ENCODE assay signal across 8 cellular contexts in genomic region chr9:134024393-134024792, GRCh38. TPM values are rescaled to one million over a fixed set of nuclear protein-coding genes. Genes with fewer than 3 reads are reported as not detected.
DNase-seq lines count a peak whose midpoint lies in the region; ATAC-seq and TF ChIP-seq lines count a peak whose summit lies in the region.

No MANE protein-coding gene starts in this region.

- TF ChIP-seq POLR2A in Peyer's patch (IDR thresholded peaks at IDR 0.05) (no peak), esophagus muscularis mucosa (IDR thresholded peaks at IDR 0.05; ENCODE audit: low read depth) (no peak), prostate gland (IDR thresholded peaks at IDR 0.05) (no peak)

- H3K27ac ChIP-seq in DOHH2 (ENCODE audit: low read depth, low read length) (no peak overlapping the region), Peyer's patch (peak overlapping the region in 3 of 4 donors; percentile 51 to 89 (median 65)), esophagus muscularis mucosa (replicated peaks in 1 of 4) (peak overlapping the region; percentile 75 to 86 (median 82)), prostate gland (peak overlapping the region; percentile 65 to 73), WERI-Rb-1 (no peak overlapping the region)

- peak overlapping the region; percentile 92 for H3K4me2 ChIP-seq in DOHH2 (ENCODE audit: low read length)

- H4K20me1 ChIP-seq in DOHH2 (ENCODE audit: control insufficient read depth, insufficient read depth, low read depth, low read length), result 0 out of 2 replicates have a peak, but pooled peaks cover 5% of the 10 kb centered on the region

- ATAC-seq in activated CD4-positive, CD25-positive, alpha-beta regulatory T cell treated with anti-CD3 and anti-CD28 coated beads, Interleukin-2, amount 50 U/mL, for 24 hours, result no peak

- no peak for DNase-seq in Peyer's patch
- no peak for DNase-seq in esophagus muscularis mucosa (ENCODE audit: extremely low spot score)
- no peak for DNase-seq in prostate gland (ENCODE audit: low spot score)
- DNase-seq in GM13976 (ENCODE audit: low spot score), result no peak
- DNase-seq in stimulated activated CD4-positive, alpha-beta T cell treated with anti-CD3 and anti-CD28 coated beads, Interleukin-4, amount 100 ng/mL, for 4 hours, result no peak
- DNase-seq in WERI-Rb-1, result no peak

- H3K27me3 ChIP-seq in DOHH2 (ENCODE audit: control insufficient read depth, low read length) (no peaks in the 10 kb centered on the region), Peyer's patch (no peaks in the 10 kb centered on the region), esophagus muscularis mucosa (no peaks in the 10 kb centered on the region), prostate gland (replicated peaks; ENCODE audit: insufficient read depth) (no peaks in the 10 kb centered on the region), WERI-Rb-1 (ENCODE audit: insufficient read depth, low read depth, severe bottlenecking) (no peaks in the 10 kb centered on the region)

- 67% methylated on average over 2 of the region's 2 CpGs for WGBS in esophagus muscularis mucosa
- WGBS in prostate gland, result 54% methylated on average over 2 of the region's 2 CpGs

- H3K79me2 ChIP-seq in DOHH2 (ENCODE audit: control insufficient read depth, low read length), result peaks cover 11% of the 10 kb centered on the region

- H3K4me3 ChIP-seq in DOHH2 (ENCODE audit: low read length) (peak overlapping the region; percentile 99), Peyer's patch (peak overlapping the region; percentile 13 to 98 (median 49)), esophagus muscularis mucosa (peak overlapping the region; percentile 79 to 98 (median 95)), prostate gland (peak overlapping the region in 1 of 2 donors; percentile 20), WERI-Rb-1 (ENCODE audit: low read depth, low read length) (no peak overlapping the region)

- H3K9me3 ChIP-seq in DOHH2 (ENCODE audit: control insufficient read depth, insufficient read depth, low read length), result no peaks in the 10 kb centered on the region
- no peaks in the 10 kb centered on the region for H3K9me3 ChIP-seq in Peyer's patch
- H3K9me3 ChIP-seq in esophagus muscularis mucosa, result no peaks in the 10 kb centered on the region
- H3K9me3 ChIP-seq in prostate gland, result no peaks in the 10 kb centered on the region
- H3K9me3 ChIP-seq in WERI-Rb-1 (ENCODE audit: severe bottlenecking), result no peaks in the 10 kb centered on the region

- in situ Hi-C loops in GM13976 (cut with MboI; ENCODE audit: low sequenced_read_pairs, unreplicated experiment), result loop anchor here (25.0 kb wide), 1 partner anchor 462 kb away; no protein-coding TSS in a partner anchor

- intact Hi-C loops in esophagus muscularis mucosa (cut with DNase I) (loop anchor here (10.0 kb wide), 1 partner anchor 110 kb away; the partner anchor contains the start of gene WDR5), prostate gland (cut with DNase I) (loop anchor here (10.0 kb wide), 1 partner anchor 110 kb away; the partner anchor contains the start of gene WDR5)

- H3F3A ChIP-seq in DOHH2 (ENCODE audit: control insufficient read depth, insufficient read depth), result peaks cover 10% of the 10 kb centered on the region; the same call in 1 of the 2 replicates

- no peak for TF ChIP-seq EP300 in esophagus muscularis mucosa (IDR thresholded peaks at IDR 0.05)

- TF ChIP-seq CTCF in DOHH2 (IDR thresholded peaks at IDR 0.05; ENCODE audit: low read depth, low read length, poor library complexity, severe bottlenecking) (no peak), Peyer's patch (IDR thresholded peaks at IDR 0.05) (no peak), esophagus muscularis mucosa (IDR thresholded peaks at IDR 0.05) (no peak), prostate gland (IDR thresholded peaks at IDR 0.05) (no peak), GM13976 (IDR thresholded peaks at IDR 0.05; ENCODE audit: borderline replicate concordance, control extremely low read depth, extremely low read depth, insufficient read depth, missing control alignments) (no peak), WERI-Rb-1 (IDR thresholded peaks at IDR 0.05; ENCODE audit: low read depth, low read length) (no peak)

- H3K4me1 ChIP-seq in DOHH2 (ENCODE audit: control insufficient read depth, low read length), result peaks cover 25% of the 10 kb centered on the region
- peaks cover 0 to 11% (median 8%) of the 10 kb centered on the region in 4 donors for H3K4me1 ChIP-seq in Peyer's patch
- H3K4me1 ChIP-seq in esophagus muscularis mucosa, result peaks cover 8 to 19% (median 18%) of the 10 kb centered on the region in 4 donors
- no peaks in the 10 kb centered on the region for H3K4me1 ChIP-seq in prostate gland (replicated peaks)

- no peaks in the 10 kb centered on the region for H3K9me2 ChIP-seq in DOHH2 (replicated peaks; ENCODE audit: control insufficient read depth, low read length)

- H3K36me3 ChIP-seq in DOHH2 (ENCODE audit: control insufficient read depth, low read length) (peaks cover 31% of the 10 kb centered on the region), Peyer's patch (peaks cover 0 to 1% (median 0%) of the 10 kb centered on the region in 3 donors), esophagus muscularis mucosa (peaks cover 0 to 30% (median 17%) of the 10 kb centered on the region in 4 donors), prostate gland (peaks cover 0 to 6% of the 10 kb centered on the region in 2 donors), WERI-Rb-1 (peaks cover 27% of the 10 kb centered on the region)

RNA-seq across cellular contexts. Expression of gene BRD3OS, which starts 0.9 kb away (rescaled TPM):
- total RNA-seq in Peyer's patch, result 10 to 100 TPM in 1 of 4 donors, 1 to 10 TPM in 3; 1.4 to 11.6 (median 2.3) TPM
- 10 to 100 TPM; 13.4 to 33.4 (median 21.7) TPM for total RNA-seq in esophagus muscularis mucosa
- 10 to 100 TPM; 16.2 to 30.1 TPM for total RNA-seq in prostate gland

RNA-seq across cellular contexts. Expression of gene VAV2, which starts 32.3 kb away (rescaled TPM):
- total RNA-seq in Peyer's patch (10 to 100 TPM; 47.9 to 61.8 (median 58.9) TPM), esophagus muscularis mucosa (10 to 100 TPM in 2 of 4 donors, 1 to 10 TPM in 2; 9.1 to 13.5 (median 10.1) TPM), prostate gland (10 to 100 TPM; 13.5 to 19.5 TPM)

RNA-seq across cellular contexts. Expression of gene BRD3, which starts 43.4 kb away (rescaled TPM):
- total RNA-seq in Peyer's patch (10 to 100 TPM; 16.3 to 57.8 (median 35.0) TPM), esophagus muscularis mucosa (10 to 100 TPM; 30.0 to 38.2 (median 33.3) TPM), prostate gland (10 to 100 TPM; 31.8 to 44.3 TPM)

Comparison
In these comparisons a context has a peak if more than half of its experiments do, and no peak if none do; other contexts are left out.
1. H3K27ac ChIP-seq: peak in Peyer's patch (3 of 4), esophagus muscularis mucosa (4 of 4) and prostate gland (2 of 2); none in DOHH2 (single experiment) and WERI-Rb-1 (single experiment).